Comparison of ENCODE assay signal across 1 cellular context in the genomic region with DNA sequence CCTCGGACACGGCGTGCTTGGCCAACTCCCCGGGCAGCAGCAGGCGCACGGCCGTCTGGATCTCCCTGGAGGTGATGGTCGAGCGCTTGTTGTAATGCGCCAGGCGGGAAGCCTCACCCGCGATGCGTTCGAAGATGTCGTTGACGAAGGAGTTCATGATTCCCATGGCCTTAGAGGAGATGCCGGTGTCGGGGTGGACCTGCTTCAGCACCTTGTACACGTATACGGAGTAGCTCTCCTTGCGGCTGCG.
TF ChIP-seq lines count a peak whose summit lies in the region.
"Not testable (repeated sequence)": the region's sequence is repeated elsewhere in the genome, so short reads cannot be mapped to it uniquely, and the experiment has no call there.

No MANE protein-coding gene starts in this region.

TF ChIP-seq in K562, 482 proteins besides CTCF, POLR2A, EP300 and RAD21:
- TF ChIP-seq YY1 (IDR thresholded peaks at IDR 0.05; ENCODE audit: borderline replicate concordance in 1 of 3, control insufficient read depth in 1 of 3, extremely low read depth in 1 of 3, insufficient read depth in 3 of 3, insufficient read length in 1 of 3, insufficient replicate concordance in 2 of 3, low read depth in 1 of 3, low read length in 2 of 3) (peak in 1 of 3 experiments; percentile 59), TCF7 (IDR thresholded peaks at IDR 0.05; ENCODE audit: borderline replicate concordance) (0 out of 2 replicates have a peak, but pooled peaks have one; percentile 32), BHLHE40 (IDR thresholded peaks at IDR 0.05; ENCODE audit: low read length) (0 out of 2 replicates have a peak, but pooled peaks have one; percentile 1), MIER1 (IDR thresholded peaks at IDR 0.05; ENCODE audit: low read depth) (0 out of 2 replicates have a peak, but pooled peaks have one; percentile 23), MED1 (CRISPR knock-in tag; IDR thresholded peaks at IDR 0.05; ENCODE audit: borderline replicate concordance) (peak; percentile 92; the same call in 1 of the 2 replicates), FIP1L1 (IDR thresholded peaks at IDR 0.05; ENCODE audit: low read depth, low read length, poor library complexity, severe bottlenecking) (peak; percentile 90), POLR2AphosphoS5 (IDR thresholded peaks at IDR 0.05; ENCODE audit: control insufficient read depth, insufficient read depth, low read depth, low read length) (peak; percentile 81), ZBTB1 (CRISPR knock-in tag; IDR thresholded peaks at IDR 0.05; ENCODE audit: borderline replicate concordance, low read depth) (0 out of 2 replicates have a peak, but pooled peaks have one; percentile 19), HDAC1 (IDR thresholded peaks at IDR 0.05) (0 out of 4 replicates have a peak, but pooled peaks of 1 of the 2 experiments have one; percentile 39), FOXM1 (CRISPR knock-in tag; IDR thresholded peaks at IDR 0.05; ENCODE audit: low read depth) (0 out of 2 replicates have a peak, but pooled peaks have one; percentile 17), TAF15 (IDR thresholded peaks at IDR 0.05; ENCODE audit: low read depth, low read length) (0 out of 2 replicates have a peak, but pooled peaks have one; percentile 61), SAFB (IDR thresholded peaks at IDR 0.05; ENCODE audit: borderline replicate concordance, low read depth, low read length) (peak; percentile 33; the same call in 1 of the 2 replicates), ARHGAP35 (IDR thresholded peaks at IDR 0.05; ENCODE audit: partially characterized antibody) (peak; percentile 1), PRPF4 (IDR thresholded peaks at IDR 0.05; ENCODE audit: insufficient read depth, low read depth, low read length, poor library complexity, severe bottlenecking) (peak; percentile 63), HNRNPLL (IDR thresholded peaks at IDR 0.05; ENCODE audit: low read depth, low read length, poor library complexity, severe bottlenecking) (peak; percentile 79), C11orf30 (IDR thresholded peaks at IDR 0.05; ENCODE audit: low read depth) (0 out of 2 replicates have a peak, but pooled peaks have one; percentile 1), ZNF24 (IDR thresholded peaks at IDR 0.05) (0 out of 2 replicates have a peak, but pooled peaks have one; percentile 11), ZBED1 (IDR thresholded peaks at IDR 0.05) (peak; percentile 94), HNRNPL (IDR thresholded peaks at IDR 0.05; ENCODE audit: low read depth, low read length) (0 out of 2 replicates have a peak, but pooled peaks have one; percentile 23), FOXA3 (CRISPR knock-in tag; conservative IDR thresholded peaks at IDR 0.05 in 1 of 2, IDR thresholded peaks at IDR 0.05 in 1 of 2) (0 out of 4 replicates have a peak, but pooled peaks of 1 of the 2 experiments have one; percentile 9), THRAP3 (IDR thresholded peaks at IDR 0.05; ENCODE audit: borderline replicate concordance) (peak; percentile 90; the same call in 1 of the 2 replicates), SAP30 (IDR thresholded peaks at IDR 0.05; ENCODE audit: borderline replicate concordance, insufficient read depth, low read depth, low read length, poor library complexity, severe bottlenecking) (peak; percentile 66)
- TF ChIP-seq, protein P1, sequence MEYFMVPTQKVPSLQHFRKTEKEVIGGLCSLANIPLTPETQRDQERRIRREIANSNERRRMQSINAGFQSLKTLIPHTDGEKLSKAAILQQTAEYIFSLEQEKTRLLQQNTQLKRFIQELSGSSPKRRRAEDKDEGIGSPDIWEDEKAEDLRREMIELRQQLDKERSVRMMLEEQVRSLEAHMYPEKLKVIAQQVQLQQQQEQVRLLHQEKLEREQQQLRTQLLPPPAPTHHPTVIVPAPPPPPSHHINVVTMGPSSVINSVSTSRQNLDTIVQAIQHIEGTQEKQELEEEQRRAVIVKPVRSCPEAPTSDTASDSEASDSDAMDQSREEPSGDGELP (CRISPR knock-in tag; IDR thresholded peaks at IDR 0.05; ENCODE audit: borderline replicate concordance) = peak; percentile 19
- TF ChIP-seq, protein P2, sequence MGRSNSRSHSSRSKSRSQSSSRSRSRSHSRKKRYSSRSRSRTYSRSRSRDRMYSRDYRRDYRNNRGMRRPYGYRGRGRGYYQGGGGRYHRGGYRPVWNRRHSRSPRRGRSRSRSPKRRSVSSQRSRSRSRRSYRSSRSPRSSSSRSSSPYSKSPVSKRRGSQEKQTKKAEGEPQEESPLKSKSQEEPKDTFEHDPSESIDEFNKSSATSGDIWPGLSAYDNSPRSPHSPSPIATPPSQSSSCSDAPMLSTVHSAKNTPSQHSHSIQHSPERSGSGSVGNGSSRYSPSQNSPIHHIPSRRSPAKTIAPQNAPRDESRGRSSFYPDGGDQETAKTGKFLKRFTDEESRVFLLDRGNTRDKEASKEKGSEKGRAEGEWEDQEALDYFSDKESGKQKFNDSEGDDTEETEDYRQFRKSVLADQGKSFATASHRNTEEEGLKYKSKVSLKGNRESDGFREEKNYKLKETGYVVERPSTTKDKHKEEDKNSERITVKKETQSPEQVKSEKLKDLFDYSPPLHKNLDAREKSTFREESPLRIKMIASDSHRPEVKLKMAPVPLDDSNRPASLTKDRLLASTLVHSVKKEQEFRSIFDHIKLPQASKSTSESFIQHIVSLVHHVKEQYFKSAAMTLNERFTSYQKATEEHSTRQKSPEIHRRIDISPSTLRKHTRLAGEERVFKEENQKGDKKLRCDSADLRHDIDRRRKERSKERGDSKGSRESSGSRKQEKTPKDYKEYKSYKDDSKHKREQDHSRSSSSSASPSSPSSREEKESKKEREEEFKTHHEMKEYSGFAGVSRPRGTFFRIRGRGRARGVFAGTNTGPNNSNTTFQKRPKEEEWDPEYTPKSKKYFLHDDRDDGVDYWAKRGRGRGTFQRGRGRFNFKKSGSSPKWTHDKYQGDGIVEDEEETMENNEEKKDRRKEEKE (IDR thresholded peaks at IDR 0.05; ENCODE audit: borderline replicate concordance in 1 of 2, control insufficient read depth in 1 of 2, low read depth in 2 of 2, low read length in 1 of 2) = peak in 1 of 2 experiments; percentile 40; a peak in 3 of 4 replicates
- TF ChIP-seq, protein P3, sequence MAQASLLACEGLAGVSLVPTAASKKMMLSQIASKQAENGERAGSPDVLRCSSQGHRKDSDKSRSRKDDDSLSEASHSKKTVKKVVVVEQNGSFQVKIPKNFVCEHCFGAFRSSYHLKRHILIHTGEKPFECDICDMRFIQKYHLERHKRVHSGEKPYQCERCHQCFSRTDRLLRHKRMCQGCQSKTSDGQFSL (CRISPR knock-in tag; IDR thresholded peaks at IDR 0.05) = peak; percentile 23; the same call in 1 of the 2 replicates
- TF ChIP-seq, protein P3 (tag; IDR thresholded peaks at IDR 0.05) = not testable (repeated sequence)
- TF ChIP-seq FOXM1 (IDR thresholded peaks at IDR 0.05; ENCODE audit: low read depth) = not testable (repeated sequence)
- TF ChIP-seq, protein P4, sequence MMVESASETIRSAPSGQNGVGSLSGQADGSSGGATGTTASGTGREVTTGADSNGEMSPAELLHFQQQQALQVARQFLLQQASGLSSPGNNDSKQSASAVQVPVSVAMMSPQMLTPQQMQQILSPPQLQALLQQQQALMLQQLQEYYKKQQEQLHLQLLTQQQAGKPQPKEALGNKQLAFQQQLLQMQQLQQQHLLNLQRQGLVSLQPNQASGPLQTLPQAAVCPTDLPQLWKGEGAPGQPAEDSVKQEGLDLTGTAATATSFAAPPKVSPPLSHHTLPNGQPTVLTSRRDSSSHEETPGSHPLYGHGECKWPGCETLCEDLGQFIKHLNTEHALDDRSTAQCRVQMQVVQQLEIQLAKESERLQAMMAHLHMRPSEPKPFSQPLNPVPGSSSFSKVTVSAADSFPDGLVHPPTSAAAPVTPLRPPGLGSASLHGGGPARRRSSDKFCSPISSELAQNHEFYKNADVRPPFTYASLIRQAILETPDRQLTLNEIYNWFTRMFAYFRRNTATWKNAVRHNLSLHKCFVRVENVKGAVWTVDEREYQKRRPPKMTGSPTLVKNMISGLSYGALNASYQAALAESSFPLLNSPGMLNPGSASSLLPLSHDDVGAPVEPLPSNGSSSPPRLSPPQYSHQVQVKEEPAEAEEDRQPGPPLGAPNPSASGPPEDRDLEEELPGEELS (CRISPR knock-in tag; IDR thresholded peaks at IDR 0.05; ENCODE audit: borderline replicate concordance) = peak; percentile 56; the same call in 1 of the 2 replicates
- TF ChIP-seq, protein P5, sequence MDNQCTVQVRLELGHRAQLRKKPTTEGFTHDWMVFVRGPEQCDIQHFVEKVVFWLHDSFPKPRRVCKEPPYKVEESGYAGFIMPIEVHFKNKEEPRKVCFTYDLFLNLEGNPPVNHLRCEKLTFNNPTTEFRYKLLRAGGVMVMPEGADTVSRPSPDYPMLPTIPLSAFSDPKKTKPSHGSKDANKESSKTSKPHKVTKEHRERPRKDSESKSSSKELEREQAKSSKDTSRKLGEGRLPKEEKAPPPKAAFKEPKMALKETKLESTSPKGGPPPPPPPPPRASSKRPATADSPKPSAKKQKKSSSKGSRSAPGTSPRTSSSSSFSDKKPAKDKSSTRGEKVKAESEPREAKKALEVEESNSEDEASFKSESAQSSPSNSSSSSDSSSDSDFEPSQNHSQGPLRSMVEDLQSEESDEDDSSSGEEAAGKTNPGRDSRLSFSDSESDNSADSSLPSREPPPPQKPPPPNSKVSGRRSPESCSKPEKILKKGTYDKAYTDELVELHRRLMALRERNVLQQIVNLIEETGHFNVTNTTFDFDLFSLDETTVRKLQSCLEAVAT (IDR thresholded peaks at IDR 0.05) = peak in 1 of 2 experiments; percentile 72; a peak in 1 of 4 replicates
- TF ChIP-seq, protein P6, sequence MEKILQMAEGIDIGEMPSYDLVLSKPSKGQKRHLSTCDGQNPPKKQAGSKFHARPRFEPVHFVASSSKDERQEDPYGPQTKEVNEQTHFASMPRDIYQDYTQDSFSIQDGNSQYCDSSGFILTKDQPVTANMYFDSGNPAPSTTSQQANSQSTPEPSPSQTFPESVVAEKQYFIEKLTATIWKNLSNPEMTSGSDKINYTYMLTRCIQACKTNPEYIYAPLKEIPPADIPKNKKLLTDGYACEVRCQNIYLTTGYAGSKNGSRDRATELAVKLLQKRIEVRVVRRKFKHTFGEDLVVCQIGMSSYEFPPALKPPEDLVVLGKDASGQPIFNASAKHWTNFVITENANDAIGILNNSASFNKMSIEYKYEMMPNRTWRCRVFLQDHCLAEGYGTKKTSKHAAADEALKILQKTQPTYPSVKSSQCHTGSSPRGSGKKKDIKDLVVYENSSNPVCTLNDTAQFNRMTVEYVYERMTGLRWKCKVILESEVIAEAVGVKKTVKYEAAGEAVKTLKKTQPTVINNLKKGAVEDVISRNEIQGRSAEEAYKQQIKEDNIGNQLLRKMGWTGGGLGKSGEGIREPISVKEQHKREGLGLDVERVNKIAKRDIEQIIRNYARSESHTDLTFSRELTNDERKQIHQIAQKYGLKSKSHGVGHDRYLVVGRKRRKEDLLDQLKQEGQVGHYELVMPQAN (IDR thresholded peaks at IDR 0.05; ENCODE audit: borderline replicate concordance) = 0 out of 2 replicates have a peak, but pooled peaks have one; percentile 25
- TF ChIP-seq, protein P7, sequence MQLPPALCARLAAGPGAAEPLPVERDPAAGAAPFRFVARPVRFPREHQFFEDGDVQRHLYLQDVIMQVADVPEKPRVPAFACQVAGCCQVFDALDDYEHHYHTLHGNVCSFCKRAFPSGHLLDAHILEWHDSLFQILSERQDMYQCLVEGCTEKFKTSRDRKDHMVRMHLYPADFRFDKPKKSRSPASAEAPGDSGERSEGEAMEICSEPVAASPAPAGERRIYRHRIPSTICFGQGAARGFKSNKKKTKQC (CRISPR knock-in tag; IDR thresholded peaks at IDR 0.05) = peak; percentile 77; the same call in 1 of the 2 replicates
- TF ChIP-seq, protein P8, sequence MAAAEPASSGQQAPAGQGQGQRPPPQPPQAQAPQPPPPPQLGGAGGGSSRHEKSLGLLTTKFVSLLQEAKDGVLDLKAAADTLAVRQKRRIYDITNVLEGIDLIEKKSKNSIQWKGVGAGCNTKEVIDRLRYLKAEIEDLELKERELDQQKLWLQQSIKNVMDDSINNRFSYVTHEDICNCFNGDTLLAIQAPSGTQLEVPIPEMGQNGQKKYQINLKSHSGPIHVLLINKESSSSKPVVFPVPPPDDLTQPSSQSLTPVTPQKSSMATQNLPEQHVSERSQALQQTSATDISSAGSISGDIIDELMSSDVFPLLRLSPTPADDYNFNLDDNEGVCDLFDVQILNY (CRISPR knock-in tag; IDR thresholded peaks at IDR 0.05) = peak; percentile 59; the same call in 1 of the 2 replicates
TF ChIP-seq in K562: peak in this region for 30; not testable (repeated sequence) for 452.
